ENCODE assay signal across 1 cellular context in genomic region chr9:133335924-133336811, GRCh38.
TF ChIP-seq lines count a peak whose summit lies in the region.

TSS of gene SURF6 (minus strand) at chr9:133336188. CDS start at chr9:133336132, 56 bp downstream.

TF ChIP-seq in K562, 482 proteins besides CTCF, POLR2A, EP300 and RAD21 (continued from another document and continues in another):
- TF ChIP-seq, protein P1, sequence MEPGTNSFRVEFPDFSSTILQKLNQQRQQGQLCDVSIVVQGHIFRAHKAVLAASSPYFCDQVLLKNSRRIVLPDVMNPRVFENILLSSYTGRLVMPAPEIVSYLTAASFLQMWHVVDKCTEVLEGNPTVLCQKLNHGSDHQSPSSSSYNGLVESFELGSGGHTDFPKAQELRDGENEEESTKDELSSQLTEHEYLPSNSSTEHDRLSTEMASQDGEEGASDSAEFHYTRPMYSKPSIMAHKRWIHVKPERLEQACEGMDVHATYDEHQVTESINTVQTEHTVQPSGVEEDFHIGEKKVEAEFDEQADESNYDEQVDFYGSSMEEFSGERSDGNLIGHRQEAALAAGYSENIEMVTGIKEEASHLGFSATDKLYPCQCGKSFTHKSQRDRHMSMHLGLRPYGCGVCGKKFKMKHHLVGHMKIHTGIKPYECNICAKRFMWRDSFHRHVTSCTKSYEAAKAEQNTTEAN (CRISPR knock-in tag; IDR thresholded peaks at IDR 0.05) = 0 out of 2 replicates have a peak, but pooled peaks have one; percentile 53
- TF ChIP-seq RBM22 (IDR thresholded peaks at IDR 0.05; ENCODE audit: low read depth, low read length, poor library complexity, severe bottlenecking) (peak; percentile 86), NRF1 (conservative IDR thresholded peaks at IDR 0.05 in 1 of 2, IDR thresholded peaks at IDR 0.05 in 1 of 2) (peak; percentile 84 to 88), EP400 (IDR thresholded peaks at IDR 0.05) (peak; percentile 97), TFE3 (CRISPR knock-in tag; IDR thresholded peaks at IDR 0.05) (no peak), PHF8 (IDR thresholded peaks at IDR 0.05; ENCODE audit: borderline replicate concordance, low read length) (peak; percentile 88; the same call in 1 of the 2 replicates), USF1 (CRISPR knock-in tag; IDR thresholded peaks at IDR 0.05) (peak; percentile 76), HMGN3 (IDR thresholded peaks at IDR 0.05; ENCODE audit: borderline replicate concordance, extremely low read depth, insufficient read length, low read depth, low read length) (peak; percentile 97), AFF4 (CRISPR knock-in tag; IDR thresholded peaks at IDR 0.05) (peak; percentile 78), CBFA2T3 (IDR thresholded peaks at IDR 0.05) (peak; percentile 16), FOXA3 (CRISPR knock-in tag; conservative IDR thresholded peaks at IDR 0.05 in 1 of 2, IDR thresholded peaks at IDR 0.05 in 1 of 2) (peak in 1 of 2 experiments; percentile 61; a peak in 1 of 4 replicates), ESRRB (CRISPR knock-in tag; IDR thresholded peaks at IDR 0.05; ENCODE audit: borderline replicate concordance) (no peak; the same call in 1 of the 2 replicates), ZNF232 (CRISPR knock-in tag; IDR thresholded peaks at IDR 0.05) (no peak), CREM (IDR thresholded peaks at IDR 0.05; ENCODE audit: low read depth) (peak; percentile 85), RNF2 (IDR thresholded peaks at IDR 0.05) (peak; percentile 92), ELF2 (CRISPR knock-in tag; IDR thresholded peaks at IDR 0.05) (peak; percentile 87), HLTF (IDR thresholded peaks at IDR 0.05) (no peak; the same call in 1 of the 2 replicates), RUNX1 (IDR thresholded peaks at IDR 0.05; ENCODE audit: low read depth) (0 out of 2 replicates have a peak, but pooled peaks have one; percentile 14), TAF9B (IDR thresholded peaks at IDR 0.05; ENCODE audit: partially characterized antibody) (peak; percentile 69), ZNF143 (CRISPR knock-in tag; IDR thresholded peaks at IDR 0.05) (peak; percentile 41; the same call in 1 of the 2 replicates), SOX6 (IDR thresholded peaks at IDR 0.05) (peak; percentile 53; the same call in 1 of the 2 replicates), ZNF518B (CRISPR knock-in tag; IDR thresholded peaks at IDR 0.05) (no peak), NONO (IDR thresholded peaks at IDR 0.05; ENCODE audit: low read depth in 2 of 2, low read length in 1 of 2) (peak in 1 of 2 experiments; percentile 89; a peak in 2 of 4 replicates), EWSR1 (IDR thresholded peaks at IDR 0.05; ENCODE audit: borderline replicate concordance, low read depth, partially characterized antibody) (no peak), SUPT5H (IDR thresholded peaks at IDR 0.05) (peak; percentile 81), SMC3 (conservative IDR thresholded peaks at IDR 0.05; ENCODE audit: insufficient read depth, low read depth, low read length) (0 out of 2 replicates have a peak, but pooled peaks have one; percentile 16), ZNF445 (CRISPR knock-in tag; IDR thresholded peaks at IDR 0.05; ENCODE audit: low read depth) (0 out of 2 replicates have a peak, but pooled peaks have one; percentile 57), ZC3H4 (CRISPR knock-in tag; IDR thresholded peaks at IDR 0.05; ENCODE audit: borderline replicate concordance) (no peak), NFE2 (IDR thresholded peaks at IDR 0.05; ENCODE audit: low read depth) (no peak), KLF13 (tag; IDR thresholded peaks at IDR 0.05; ENCODE audit: borderline replicate concordance, low read depth) (peak; percentile 86), CREB3L1 (IDR thresholded peaks at IDR 0.05; ENCODE audit: borderline replicate concordance, low read depth) (peak; percentile 47; the same call in 1 of the 2 replicates), ATF1 (CRISPR knock-in tag; IDR thresholded peaks at IDR 0.05) (no peak), ATF1 (tag; IDR thresholded peaks at IDR 0.05) (peak; percentile 82), NR2F6 (CRISPR knock-in tag; IDR thresholded peaks at IDR 0.05) (peak; percentile 76), MYNN (IDR thresholded peaks at IDR 0.05) (peak; percentile 56), MYNN (CRISPR knock-in tag; IDR thresholded peaks at IDR 0.05) (no peak), DDX20 (tag; IDR thresholded peaks at IDR 0.05; ENCODE audit: low read depth) (no peak), RBBP5 (IDR thresholded peaks at IDR 0.05; ENCODE audit: borderline replicate concordance, insufficient read depth, low read length, poor library complexity, severe bottlenecking) (peak; percentile 93), HDAC2 (IDR thresholded peaks at IDR 0.05) (peak; percentile 36; the same call in 1 of the 2 replicates), ZNF134 (CRISPR knock-in tag; conservative IDR thresholded peaks at IDR 0.05) (no peak), ETS1 (conservative IDR thresholded peaks at IDR 0.05; ENCODE audit: control insufficient read depth, low read depth, low read length) (peak; percentile 99), GTF2B (IDR thresholded peaks at IDR 0.05; ENCODE audit: extremely low read depth, insufficient read length) (no peak), CBFB (CRISPR knock-in tag; IDR thresholded peaks at IDR 0.05) (peak; percentile 94; the same call in 1 of the 2 replicates), MTA3 (IDR thresholded peaks at IDR 0.05; ENCODE audit: borderline replicate concordance) (peak; percentile 74; the same call in 1 of the 2 replicates), ZNF212 (CRISPR knock-in tag; IDR thresholded peaks at IDR 0.05) (no peak), ZNF324 (CRISPR knock-in tag; IDR thresholded peaks at IDR 0.05) (no peak)
- TF ChIP-seq, protein P2, sequence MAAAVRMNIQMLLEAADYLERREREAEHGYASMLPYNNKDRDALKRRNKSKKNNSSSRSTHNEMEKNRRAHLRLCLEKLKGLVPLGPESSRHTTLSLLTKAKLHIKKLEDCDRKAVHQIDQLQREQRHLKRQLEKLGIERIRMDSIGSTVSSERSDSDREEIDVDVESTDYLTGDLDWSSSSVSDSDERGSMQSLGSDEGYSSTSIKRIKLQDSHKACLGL (CRISPR knock-in tag; IDR thresholded peaks at IDR 0.05; ENCODE audit: borderline replicate concordance, poor library complexity, severe bottlenecking) = peak; percentile 77
- TF ChIP-seq, protein P3, sequence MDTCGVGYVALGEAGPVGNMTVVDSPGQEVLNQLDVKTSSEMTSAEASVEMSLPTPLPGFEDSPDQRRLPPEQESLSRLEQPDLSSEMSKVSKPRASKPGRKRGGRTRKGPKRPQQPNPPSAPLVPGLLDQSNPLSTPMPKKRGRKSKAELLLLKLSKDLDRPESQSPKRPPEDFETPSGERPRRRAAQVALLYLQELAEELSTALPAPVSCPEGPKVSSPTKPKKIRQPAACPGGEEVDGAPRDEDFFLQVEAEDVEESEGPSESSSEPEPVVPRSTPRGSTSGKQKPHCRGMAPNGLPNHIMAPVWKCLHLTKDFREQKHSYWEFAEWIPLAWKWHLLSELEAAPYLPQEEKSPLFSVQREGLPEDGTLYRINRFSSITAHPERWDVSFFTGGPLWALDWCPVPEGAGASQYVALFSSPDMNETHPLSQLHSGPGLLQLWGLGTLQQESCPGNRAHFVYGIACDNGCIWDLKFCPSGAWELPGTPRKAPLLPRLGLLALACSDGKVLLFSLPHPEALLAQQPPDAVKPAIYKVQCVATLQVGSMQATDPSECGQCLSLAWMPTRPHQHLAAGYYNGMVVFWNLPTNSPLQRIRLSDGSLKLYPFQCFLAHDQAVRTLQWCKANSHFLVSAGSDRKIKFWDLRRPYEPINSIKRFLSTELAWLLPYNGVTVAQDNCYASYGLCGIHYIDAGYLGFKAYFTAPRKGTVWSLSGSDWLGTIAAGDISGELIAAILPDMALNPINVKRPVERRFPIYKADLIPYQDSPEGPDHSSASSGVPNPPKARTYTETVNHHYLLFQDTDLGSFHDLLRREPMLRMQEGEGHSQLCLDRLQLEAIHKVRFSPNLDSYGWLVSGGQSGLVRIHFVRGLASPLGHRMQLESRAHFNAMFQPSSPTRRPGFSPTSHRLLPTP (IDR thresholded peaks at IDR 0.05; ENCODE audit: borderline replicate concordance, extremely low read depth, insufficient read length) = no peak
